In the genomic region with DNA sequence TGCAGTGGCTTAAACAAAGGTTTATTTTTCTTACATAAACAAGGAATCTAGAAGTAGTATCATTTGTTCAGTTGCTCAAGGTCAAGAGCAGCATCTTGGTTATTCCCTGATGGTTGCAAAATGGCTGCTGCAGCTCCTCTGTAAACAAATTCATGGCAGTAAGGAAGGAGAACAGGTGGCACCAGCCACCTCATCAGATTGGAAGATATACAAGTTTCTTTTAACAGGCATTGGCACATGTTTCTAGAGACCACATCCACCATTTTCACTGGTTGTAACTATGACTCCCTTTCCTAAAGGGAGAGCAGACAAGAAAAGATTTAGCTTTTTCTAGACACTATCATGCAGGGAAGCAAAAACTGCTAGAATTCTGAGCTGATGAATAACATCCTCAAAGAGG, we compare ENCODE assay signal across 25 cellular contexts. TPM values are rescaled to one million over a fixed set of nuclear protein-coding genes. Genes with fewer than 3 reads are reported as not detected.
"Had no signal": no experiment of that assay in that cellular context is flagged by ENCODE, and none has a peak within 500 bp of the region (broad histone marks: within the 10 kb centered on the region; RNA-seq: fewer than 3 reads in every experiment).

No MANE protein-coding gene starts in this region.

- DNase-seq: Kasumi-1, MG63, NCI-H1092, NCI-H1105 treated with DMSO at 0.1 percent for 48 hours, NCI-H1417 treated with DMSO at 0.1 percent for 48 hours, NCI-H146, NCI-H1694 treated with DMSO at 0.1 percent for 48 hours, NCI-H1930, NCI-H2081, NCI-H2107, NCI-H2227 treated with DMSO at 0.1 percent for 48 hours, NCI-H524 treated with DMSO at 0.1 percent for 48 hours, NCI-H69, NCI-H774, Peyer's patch, SHP77 treated with DMSO at 0.1 percent for 48 hours, SW 1271, T-cell had no signal

- H3K9ac ChIP-seq: KMS-11 had no signal

- H3K4me2 ChIP-seq: KMS-11 had no signal

- H3K27ac ChIP-seq: KMS-11, Peyer's patch, SJSA1, SK-N-MC had no signal

- H3K36me3 ChIP-seq: MG63, Peyer's patch, SJSA1 had no signal

- H3K9me3 ChIP-seq: MG63, Peyer's patch, SJSA1 had no signal

- H3K4me3 ChIP-seq: K562, MG63, Peyer's patch, SJSA1, SK-N-MC had no signal

- H3K27me3 ChIP-seq: MG63, Peyer's patch, SJSA1 had no signal

- ATAC-seq: HepG2, K562, Right ventricle myocardium inferior, T-cell had no signal

RNA-seq across cellular contexts. Expression of gene PKDCC, which starts 46.3 kb away (rescaled TPM):
- polyA plus RNA-seq: IgD-negative memory B cell had no signal
